In genomic region chr6:117481278-117481925, GRCh38 we compare ENCODE assay signal across 9 cellular contexts. TPM values are rescaled to one million over a fixed set of nuclear protein-coding genes. Genes with fewer than 3 reads are reported as not detected.
DNase-seq lines count a peak whose midpoint lies in the region; ATAC-seq, FAIRE-seq and TF ChIP-seq lines count a peak whose summit lies in the region.
"Had no signal": no experiment of that assay in that cellular context is flagged by ENCODE, and none has a peak within 500 bp of the region (broad histone marks: within the 10 kb centered on the region; RNA-seq: fewer than 3 reads in every experiment).

No MANE protein-coding gene starts in this region.

- H3K9me1 ChIP-seq in K562 (ENCODE audit: control insufficient read depth, insufficient read depth, low read length): no peaks in the 10 kb centered on the region

- no peak for TF ChIP-seq RAD21 in K562 (CRISPR knock-in tag; conservative IDR thresholded peaks at IDR 0.05 in 1 of 2, IDR thresholded peaks at IDR 0.05 in 1 of 2)

- peak overlapping the region; percentile 0; the same call in 1 of the 2 replicates for H3K4me3 ChIP-seq in K562
- H3K4me3 ChIP-seq in Karpas-422 (ENCODE audit: low read length): no peak overlapping the region

- 0 out of 6 replicates have a peak, but pooled peaks of 1 of the 3 experiments have one; percentile 9 for TF ChIP-seq CTCF in K562 (IDR thresholded peaks at IDR 0.05 in 2 of 3, conservative IDR thresholded peaks at IDR 0.05 in 1 of 3; ENCODE audit: insufficient read depth in 2 of 3, low read depth in 1 of 3, low read length in 3 of 3)
- TF ChIP-seq CTCF in natural killer cell (IDR thresholded peaks at IDR 0.05): no peak

- CTCF ChIA-PET in K562 (lab: Yijun Ruan, JAX; ENCODE audit: low intra/inter-chr PET ratio): no interaction called here

- POLR2A ChIA-PET in K562 (lab: Yijun Ruan, JAX): interaction anchor here (0.9 to 1.4 kb wide), 2 partner anchors 14 to 36 kb away, joined by 3 read pairs; no protein-coding TSS in a partner anchor

- in situ Hi-C loops in K562 (cut with MboI): loop anchor here (5.0 to 10.0 kb wide), 2 partner anchors 71 to 123 kb away; partner anchors contain the start of gene GOPC

- peak overlapping the region; percentile 99 for H3K4me3 Mint-ChIP-seq in natural killer cell

- BruUV-seq in K562 (replicated peaks; lab: Mats Ljungman, UMichigan): no TSS peak

- no peak for TF ChIP-seq POLR2A in K562 (conservative IDR thresholded peaks at IDR 0.05)

- peaks cover 0 to 7% of the 10 kb centered on the region in 2 experiments; a peak in 2 of 5 replicates for H3K27me3 ChIP-seq in K562 (ENCODE audit: control insufficient read depth in 2 of 2, insufficient read depth in 2 of 2, low read length in 2 of 2)
- H3K27me3 ChIP-seq in Karpas-422 (ENCODE audit: low read length): no peaks in the 10 kb centered on the region

- peak overlapping the region; percentile 77 to 80 for H3K27ac Mint-ChIP-seq in natural killer cell

- DNase-seq in stimulated activated CD4-positive, alpha-beta T cell treated with anti-CD3 and anti-CD28 coated beads, Interleukin-12 subunit alpha, Interleukin-12 subunit beta, amount 100 ng/mL, for 4 hours: peak; percentile 19
- no peak for DNase-seq in stimulated activated CD4-positive, alpha-beta T cell treated with anti-CD3 and anti-CD28 coated beads, Interleukin-4, amount 100 ng/mL, for 24 hours
- DNase-seq in K562 (ENCODE audit: extremely low read depth in 1 of 4, low spot score in 3 of 4) (peak; percentile 15 to 41 (median 24)), natural killer cell (no peak), Karpas-422 (no peak), DMS153 (lab: John Stamatoyannopoulos, UW) (no peak)
- DNase-seq: HCEC 1CT had no signal

- H3K9me2 ChIP-seq in Karpas-422 (replicated peaks; ENCODE audit: insufficient read depth, low read length): no peaks in the 10 kb centered on the region

- H3K4me2 ChIP-seq in K562 (ENCODE audit: insufficient read depth, low read length) (peak overlapping the region; percentile 74), Karpas-422 (ENCODE audit: low read depth, low read length, poor library complexity, severe bottlenecking) (no peak overlapping the region)

- FAIRE-seq in K562 (lab: Jason Lieb, UNC): no peak

- peaks cover 17% of the 10 kb centered on the region; the same call in 2 of the 3 replicates for H3K79me2 ChIP-seq in K562 (ENCODE audit: control insufficient read depth, insufficient read depth, low read length)
- no peaks in the 10 kb centered on the region for H3K79me2 ChIP-seq in Karpas-422 (ENCODE audit: low read length)

- intact Hi-C loops in K562 (cut with micrococcal nuclease): loop anchor here (5.0 kb wide), 2 partner anchors 36 to 56 kb away; no protein-coding TSS in a partner anchor
- intact Hi-C loops in natural killer cell (cut with micrococcal nuclease): loop anchor here (2.0 kb wide), 1 partner anchor 17 kb away; no protein-coding TSS in a partner anchor

- H3K9ac ChIP-seq in K562 (ENCODE audit: insufficient read depth in 1 of 2, low read depth in 2 of 2, low read length in 2 of 2) (peak overlapping the region in 1 of 2 experiments; percentile 31; a peak in 1 of 4 replicates), Karpas-422 (ENCODE audit: low read length) (no peak overlapping the region)

- TF ChIP-seq EP300 in K562 (IDR thresholded peaks at IDR 0.05; ENCODE audit: low read length): no peak

- H4K20me1 ChIP-seq in K562 (replicated peaks; ENCODE audit: control insufficient read depth, insufficient read depth, low read length) (no peaks in the 10 kb centered on the region), Karpas-422 (ENCODE audit: insufficient read depth, low read depth, low read length) (no peaks in the 10 kb centered on the region)

- H2AFZ ChIP-seq in K562 (ENCODE audit: low read depth, low read length) (peak overlapping the region; percentile 74), Karpas-422 (ENCODE audit: low read length) (no peak overlapping the region)

- no peaks in the 10 kb centered on the region for H3K9me3 Mint-ChIP-seq in natural killer cell

- no peaks in the 10 kb centered on the region for H3K27me3 Mint-ChIP-seq in natural killer cell (ENCODE audit: low read depth in 2 of 2)

- H3K4me1 ChIP-seq in K562 (replicated peaks in 1 of 2; ENCODE audit: control insufficient read depth in 2 of 2, insufficient read depth in 2 of 2, low read length in 2 of 2): peaks cover 8 to 21% of the 10 kb centered on the region in 2 experiments; a peak in 4 of 5 replicates
- H3K4me1 ChIP-seq in Karpas-422 (ENCODE audit: low read length): peaks cover 9% of the 10 kb centered on the region

- no peaks in the 10 kb centered on the region for H3K36me3 Mint-ChIP-seq in natural killer cell

- no peaks in the 10 kb centered on the region for H3K9me3 ChIP-seq in K562 (replicated peaks; ENCODE audit: control insufficient read depth, insufficient read depth, low read depth, low read length)
- H3K9me3 ChIP-seq in Karpas-422 (ENCODE audit: low read length): no peaks in the 10 kb centered on the region

- H3K36me3 ChIP-seq in K562 (ENCODE audit: control insufficient read depth, insufficient read depth, low read length) (no peaks in the 10 kb centered on the region), Karpas-422 (ENCODE audit: insufficient read depth, low read length) (no peaks in the 10 kb centered on the region)

- H3K4me1 Mint-ChIP-seq in natural killer cell: peaks cover 16 to 28% of the 10 kb centered on the region in 2 donors

- peak; percentile 20 for ATAC-seq in K562
- ATAC-seq in natural killer cell: no peak
- no peak for ATAC-seq in HG02623 (IDR thresholded peaks at IDR 0.05; ENCODE audit: unreplicated experiment)
- ATAC-seq in HG03095 (IDR thresholded peaks at IDR 0.05; ENCODE audit: unreplicated experiment): no peak

- H3K27ac ChIP-seq in K562 (ENCODE audit: extremely low read depth, low read depth, low read length): no peak overlapping the region
- no peak overlapping the region for H3K27ac ChIP-seq in Karpas-422 (ENCODE audit: low read length)

- WGBS in K562 (ENCODE audit: insufficient coverage, low coverage, missing lambda C conversion rate): 2% methylated on average over 22 of the region's 22 CpGs

TF ChIP-seq in K562, 482 proteins besides CTCF, POLR2A, EP300 and RAD21 (continues in another document):
- TF ChIP-seq FOXA1 (IDR thresholded peaks at IDR 0.05; ENCODE audit: borderline replicate concordance) (no peak), SMC3 (conservative IDR thresholded peaks at IDR 0.05; ENCODE audit: insufficient read depth, low read depth, low read length) (no peak)

RNA-seq across cellular contexts. Expression of gene DCBLD1, which starts 1.1 kb away (rescaled TPM):
- total RNA-seq in K562 (2011; cell fraction: chromatin; rRNA removed; ENCODE audit: low replicate concordance): 8.3 and 15.3 TPM in 2 replicates
- total RNA-seq in K562 (2011; cell fraction: nucleolus; rRNA removed): 8.5 and 12.8 TPM in 2 replicates
- total RNA-seq in K562 (2011; cell fraction: nucleoplasm; rRNA removed): 10.8 and 17.3 TPM in 2 replicates
- 6.9 and 9.8 TPM in 2 replicates for total RNA-seq in K562 (2014; rRNA removed)
- 6.8 and 7.3 TPM in 2 replicates for total RNA-seq in K562 (2014; rRNA removed; fragmentation: Illumina TruSeq; extraction: Trizol)
- 6.4 and 7.4 TPM in 2 replicates for total RNA-seq in K562 (2015; rRNA removed; fragmentation: Illumina TruSeq; extraction: Trizol)
- 6.1 and 6.7 TPM in 2 replicates for total RNA-seq in K562 (2021)
- polyA plus RNA-seq in K562 (2011; rRNA removed): 7.2 and 7.6 TPM in 2 replicates
- polyA plus RNA-seq in K562 (2011; cell fraction: cytosol; rRNA removed): 4.2 and 4.4 TPM in 2 replicates
- polyA plus RNA-seq in K562 (2011; cell fraction: nucleus; rRNA removed): 8.4 and 11.4 TPM in 2 replicates
- polyA plus RNA-seq in K562 (2012): 4.4 and 5.2 TPM in 2 replicates
- 5.5 and 6.0 TPM in 2 replicates for polyA plus RNA-seq in K562 (2014; fragmentation: Illumina TruSeq; extraction: Trizol)
- polyA plus RNA-seq in K562 (2014; fragmentation: Nextera tagmentation; extraction: Ambion mirVana): under 1 TPM; 0.80 to 0.87 TPM
- 8.5 and 10.1 TPM in 2 replicates for polyA plus RNA-seq in K562 (2014; rRNA removed)
- 13.0 and 13.2 TPM in 2 replicates for polyA minus RNA-seq in K562 (2011; rRNA and poly(A)+ RNA removed)
- 5.1 and 5.2 TPM in 2 replicates for polyA minus RNA-seq in K562 (2011; cell fraction: cytosol; rRNA and poly(A)+ RNA removed)
- 7.8 and 12.2 TPM in 2 replicates for polyA minus RNA-seq in K562 (2011; cell fraction: nucleus; rRNA and poly(A)+ RNA removed)
- total RNA-seq in natural killer cell: 10 to 100 TPM in 2 of 3 donors, 1 to 10 TPM in 1; 8.4 to 16.1 (median 13.0) TPM
- total RNA-seq in Karpas-422 (2014; rRNA removed; shearing (Covaris generic); ENCODE audit: low replicate concordance): not detected in 2 replicates

RNA-seq across cellular contexts. Expression of gene ROS1, which starts 55.7 kb away (rescaled TPM):
- not detected in 2 replicates for total RNA-seq in K562 (2011; cell fraction: chromatin; rRNA removed; ENCODE audit: low replicate concordance)
- not detected in 2 replicates for total RNA-seq in K562 (2011; cell fraction: nucleolus; rRNA removed)
- total RNA-seq in K562 (2011; cell fraction: nucleoplasm; rRNA removed): not detected in 2 replicates
- total RNA-seq in K562 (2014; rRNA removed) (not detected in 2 replicates), K562 (2014; rRNA removed; fragmentation: Illumina TruSeq; extraction: Trizol) (0.03 and 0.04 TPM in 2 replicates), K562 (2015; rRNA removed; fragmentation: Illumina TruSeq; extraction: Trizol) (under 0.01 TPM in 2 replicates), K562 (2021) (0.07 and 0.16 TPM in 2 replicates), natural killer cell (not detected)
- polyA plus RNA-seq in K562 (2011; rRNA removed) (not detected in 2 replicates), K562 (2014; fragmentation: Illumina TruSeq; extraction: Trizol) (not detected in 2 replicates), K562 (2014; fragmentation: Nextera tagmentation; extraction: Ambion mirVana) (not detected), K562 (2014; rRNA removed) (not detected in 2 replicates)
- not detected in 2 replicates for polyA plus RNA-seq in K562 (2011; cell fraction: cytosol; rRNA removed)
- polyA plus RNA-seq in K562 (2011; cell fraction: nucleus; rRNA removed): not detected in 2 replicates
- polyA plus RNA-seq in K562 (2012): 0.01 and 0.06 TPM in 2 replicates
- polyA minus RNA-seq in K562 (2011; rRNA and poly(A)+ RNA removed): not detected in 2 replicates
- not detected in 2 replicates for polyA minus RNA-seq in K562 (2011; cell fraction: cytosol; rRNA and poly(A)+ RNA removed)
- not detected in 2 replicates for polyA minus RNA-seq in K562 (2011; cell fraction: nucleus; rRNA and poly(A)+ RNA removed)
- not detected in 2 replicates for total RNA-seq in Karpas-422 (2014; rRNA removed; shearing (Covaris generic); ENCODE audit: low replicate concordance)

Comparison
In these comparisons a context has a peak if more than half of its experiments do, and no peak if none do; other contexts are left out.
1. DNase-seq: peak in stimulated activated CD4-positive, alpha-beta T cell treated with anti-CD3 and anti-CD28 coated beads, Interleukin-12 subunit alpha, Interleukin-12 subunit beta, amount 100 ng/mL, for 4 hours (single experiment) and K562 (4 of 4); none in stimulated activated CD4-positive, alpha-beta T cell treated with anti-CD3 and anti-CD28 coated beads, Interleukin-4, amount 100 ng/mL, for 24 hours (single experiment), natural killer cell (single experiment), Karpas-422 (single experiment) and DMS153 (single experiment).